In the genomic region with DNA sequence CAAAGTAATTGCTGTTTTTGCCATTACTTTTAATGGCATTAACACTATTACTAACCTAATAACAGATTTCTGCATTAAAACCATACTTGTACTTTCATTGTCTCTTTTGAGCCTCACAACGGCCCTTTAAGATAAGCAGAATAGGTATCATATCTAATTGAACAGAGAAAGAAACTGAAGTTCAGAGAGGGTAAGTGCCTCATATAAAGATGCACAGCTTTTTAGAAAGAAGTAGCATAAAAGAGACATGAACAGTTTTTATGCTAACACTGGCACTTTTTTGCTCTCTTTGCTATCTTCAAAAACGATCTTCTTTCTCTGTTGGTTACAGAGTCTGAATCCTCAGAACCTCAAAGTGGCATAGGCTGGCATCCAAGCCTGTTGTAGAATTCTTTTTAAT, we compare ENCODE assay signal across 28 cellular contexts.
"Had no signal": no experiment of that assay in that cellular context is flagged by ENCODE, and none has a peak within 500 bp of the region (broad histone marks: within the 10 kb centered on the region; RNA-seq: fewer than 3 reads in every experiment).

No MANE protein-coding gene starts in this region.

- H3K27me3 Mint-ChIP-seq: activated B cell treated with CpG ODN at 0.5 μM for 24 hours; activated CD4-positive, alpha-beta T cell treated with anti-CD3 and anti-CD28 coated beads, Interleukin-2, amount 10 ng/mL, durations not matched to agents 24 days and 14 days; activated CD8-positive, alpha-beta memory T cell treated with anti-CD3 and anti-CD28 coated beads, Interleukin-2, amount 10 ng/mL, durations not matched to agents 7 days and 5 days; activated naive CD8-positive, alpha-beta T cell treated with anti-CD3 and anti-CD28 coated beads, Interleukin-2, amount 50 U/mL, for 24 hours; activated T-cell treated with anti-CD3 and anti-CD28 coated beads, Interleukin-2, amount 50 U/mL, for 24 hours; central memory CD8-positive, alpha-beta T cell; T-helper 17 cell had no signal

- H3K4me1 Mint-ChIP-seq: activated B cell treated with CpG ODN at 0.5 μM for 24 hours; activated CD4-positive, alpha-beta T cell treated with anti-CD3 and anti-CD28 coated beads, Interleukin-2, amount 10 ng/mL, durations not matched to agents 24 days and 14 days; activated CD8-positive, alpha-beta memory T cell treated with anti-CD3 and anti-CD28 coated beads, Interleukin-2, amount 10 ng/mL, durations not matched to agents 7 days and 5 days; activated naive CD8-positive, alpha-beta T cell treated with anti-CD3 and anti-CD28 coated beads, Interleukin-2, amount 50 U/mL, for 24 hours; central memory CD8-positive, alpha-beta T cell; T-helper 17 cell had no signal

- H3K27ac Mint-ChIP-seq: activated B cell treated with CpG ODN at 0.5 μM for 24 hours; activated CD4-positive, alpha-beta T cell treated with anti-CD3 and anti-CD28 coated beads, Interleukin-2, amount 10 ng/mL, durations not matched to agents 24 days and 14 days; activated CD8-positive, alpha-beta memory T cell treated with anti-CD3 and anti-CD28 coated beads, Interleukin-2, amount 10 ng/mL, durations not matched to agents 7 days and 5 days; activated naive CD4-positive, alpha-beta T cell treated with anti-CD3 and anti-CD28 coated beads, Interleukin-2, amount 50 U/mL, for 72 hours; activated naive CD8-positive, alpha-beta T cell treated with anti-CD3 and anti-CD28 coated beads, Interleukin-2, amount 50 U/mL, for 24 hours; activated T-cell treated with anti-CD3 and anti-CD28 coated beads, Interleukin-2, amount 50 U/mL, for 24 hours; T-helper 17 cell had no signal

- DNase-seq: activated B cell treated with CpG ODN at 0.5 μM for 24 hours; activated CD4-positive, alpha-beta T cell treated with anti-CD3 and anti-CD28 coated beads for 1 hour; activated CD4-positive, alpha-beta T cell treated with anti-CD3 and anti-CD28 coated beads, Interleukin-2, amount 10 ng/mL, durations not matched to agents 24 days and 14 days; activated CD4-positive, alpha-beta T cell treated with anti-CD3 and anti-CD28 coated beads, Interleukin-2, amount 50 U/mL, for 48 hours; activated CD8-positive, alpha-beta memory T cell treated with anti-CD3 and anti-CD28 coated beads, Interleukin-2, amount 10 ng/mL, durations not matched to agents 7 days and 5 days; activated effector memory CD4-positive, alpha-beta T cell treated with anti-CD3 and anti-CD28 coated beads, Interleukin-2, amount 50 U/mL, for 16 hours; activated naive CD4-positive, alpha-beta T cell treated with Interleukin-2 at 50 U/mL for 16 hours; activated naive CD8-positive, alpha-beta T cell treated with anti-CD3 and anti-CD28 coated beads, Interleukin-2, amount 50 U/mL, for 24 hours; activated T-cell treated with anti-CD3 and anti-CD28 coated beads, Interleukin-2, amount 50 U/mL, for 24 hours; amniotic stem cell; Karpas-422; MM.1S; NCI-H1105; NCI-H1436; NCI-H187; NCI-H2081; NCI-H345; NCI-H510A; NCI-H526 treated with DMSO at 0.1 percent for 48 hours; NCI-H82; SIG-M5; T-helper 17 cell; T-helper 9 cell had no signal

- H3K36me3 Mint-ChIP-seq: activated CD8-positive, alpha-beta memory T cell treated with anti-CD3 and anti-CD28 coated beads, Interleukin-2, amount 10 ng/mL, durations not matched to agents 7 days and 5 days; activated naive CD4-positive, alpha-beta T cell treated with anti-CD3 and anti-CD28 coated beads, Interleukin-2, amount 50 U/mL, for 72 hours had no signal

- H3K27me3 ChIP-seq: ascending aorta, body of pancreas had no signal

- H3K9me3 ChIP-seq: ascending aorta, body of pancreas had no signal

- ATAC-seq: activated CD8-positive, alpha-beta memory T cell treated with anti-CD3 and anti-CD28 coated beads, Interleukin-2, amount 10 ng/mL, durations not matched to agents 7 days and 5 days; activated naive CD4-positive, alpha-beta T cell treated with anti-CD3 and anti-CD28 coated beads, Interleukin-2, amount 50 U/mL, for 72 hours; activated naive CD8-positive, alpha-beta T cell treated with anti-CD3 and anti-CD28 coated beads, Interleukin-2, amount 50 U/mL, for 24 hours; T-helper 17 cell had no signal

- H3K4me1 ChIP-seq: ascending aorta had no signal

- H3K36me3 ChIP-seq: ascending aorta had no signal

- H3K4me3 ChIP-seq: ascending aorta, body of pancreas had no signal

- H3K9me3 Mint-ChIP-seq: activated B cell treated with CpG ODN at 0.5 μM for 24 hours; activated CD4-positive, alpha-beta T cell treated with anti-CD3 and anti-CD28 coated beads, Interleukin-2, amount 10 ng/mL, durations not matched to agents 24 days and 14 days; activated T-cell treated with anti-CD3 and anti-CD28 coated beads, Interleukin-2, amount 50 U/mL, for 24 hours had no signal

- H3K27ac ChIP-seq: ascending aorta had no signal

- H3K4me3 Mint-ChIP-seq: activated B cell treated with CpG ODN at 0.5 μM for 24 hours; activated CD4-positive, alpha-beta T cell treated with anti-CD3 and anti-CD28 coated beads, Interleukin-2, amount 10 ng/mL, durations not matched to agents 24 days and 14 days; activated CD8-positive, alpha-beta memory T cell treated with anti-CD3 and anti-CD28 coated beads, Interleukin-2, amount 10 ng/mL, durations not matched to agents 7 days and 5 days; activated naive CD8-positive, alpha-beta T cell treated with anti-CD3 and anti-CD28 coated beads, Interleukin-2, amount 50 U/mL, for 24 hours; activated T-cell treated with anti-CD3 and anti-CD28 coated beads, Interleukin-2, amount 50 U/mL, for 24 hours; central memory CD8-positive, alpha-beta T cell; T-helper 17 cell had no signal

- FAIRE-seq: bronchial epithelial cell had no signal
